37 cellular contexts compared by ENCODE assay signal in genomic region chr10:33841678-33842077, GRCh38.
DNase-seq lines count a peak whose midpoint lies in the region; FAIRE-seq and TF ChIP-seq lines count a peak whose summit lies in the region.
"Had no signal": no experiment of that assay in that cellular context is flagged by ENCODE, and none has a peak within 500 bp of the region (broad histone marks: within the 10 kb centered on the region; RNA-seq: fewer than 3 reads in every experiment).

No MANE protein-coding gene starts in this region.

- no peak overlapping the region for H3K4me3 Mint-ChIP-seq in osteocyte (ENCODE audit: unreplicated experiment)
- H3K4me3 Mint-ChIP-seq: B cell; CD14-positive monocyte; CD4-positive, alpha-beta memory T cell; CD4-positive, alpha-beta T cell; CD4-positive, CD25-positive, alpha-beta regulatory T cell; CD8-positive, alpha-beta memory T cell; CD8-positive, alpha-beta T cell had no signal

- POLR2A ChIA-PET in HEK293 (lab: Yijun Ruan, JAX), result no interaction called here

- H3K27me3 Mint-ChIP-seq in osteocyte (ENCODE audit: unreplicated experiment), result peaks cover 21% of the 10 kb centered on the region
- H3K27me3 Mint-ChIP-seq: B cell; CD4-positive, CD25-positive, alpha-beta regulatory T cell had no signal

- H3K36me3 ChIP-seq in HEK293 (ENCODE audit: control insufficient read depth in 2 of 2, insufficient read depth in 1 of 2, low read length in 2 of 2), result no peaks in the 10 kb centered on the region
- H3K36me3 ChIP-seq: BE2C; BLaER1; BLaER1 treated with 17β-estradiol and CSF1 and Interleukin-3, amounts not matched to agents 10 nM and 100 nM had no signal

- H3K27ac Mint-ChIP-seq in osteocyte (ENCODE audit: unreplicated experiment), result no peak overlapping the region
- H3K27ac Mint-ChIP-seq: B cell; CD14-positive monocyte; CD4-positive, alpha-beta memory T cell; CD4-positive, alpha-beta T cell; CD4-positive, CD25-positive, alpha-beta regulatory T cell; CD8-positive, alpha-beta memory T cell; CD8-positive, alpha-beta T cell had no signal

- H3K36me3 Mint-ChIP-seq in osteocyte (ENCODE audit: unreplicated experiment), result peaks cover 2% of the 10 kb centered on the region
- H3K36me3 Mint-ChIP-seq: CD14-positive monocyte; CD4-positive, alpha-beta memory T cell; CD4-positive, CD25-positive, alpha-beta regulatory T cell; CD8-positive, alpha-beta T cell had no signal

- H3K4me1 Mint-ChIP-seq in osteocyte (ENCODE audit: unreplicated experiment), result no peaks in the 10 kb centered on the region
- H3K4me1 Mint-ChIP-seq: B cell; CD14-positive monocyte; CD4-positive, alpha-beta memory T cell; CD4-positive, CD25-positive, alpha-beta regulatory T cell; CD8-positive, alpha-beta memory T cell had no signal

- H3K4me1 ChIP-seq in HEK293 (ENCODE audit: control insufficient read depth, insufficient read depth, low read length), result no peaks in the 10 kb centered on the region
- H3K4me1 ChIP-seq: A549; BE2C; BLaER1; BLaER1 treated with 17β-estradiol and CSF1 and Interleukin-3, amounts not matched to agents 10 nM and 100 nM; Caco-2 had no signal

- H3K9me3 Mint-ChIP-seq in osteocyte (ENCODE audit: unreplicated experiment), result peaks cover 15% of the 10 kb centered on the region

- H3K4me3 ChIP-seq in HEK293 (ENCODE audit: low read depth, low read length), result no peak overlapping the region
- H3K4me3 ChIP-seq: A549; BLaER1; BLaER1 treated with 17β-estradiol and CSF1 and Interleukin-3, amounts not matched to agents 10 nM and 100 nM had no signal

- TF ChIP-seq CTCF in HEK293 (tag by site-specific recombination; IDR thresholded peaks at IDR 0.05) (no peak), osteocyte (IDR thresholded peaks at IDR 0.05) (no peak)

- DNase-seq in NCI-H1436 treated with DMSO at 0.1 percent for 48 hours (lab: John Stamatoyannopoulos, UW), result peak; percentile 37
- DNase-seq in NCI-H1436 (lab: John Stamatoyannopoulos, UW), result no peak
- peak; percentile 0 for DNase-seq in NCI-H69 (lab: John Stamatoyannopoulos, UW)
- DNase-seq in medulla oblongata (ENCODE audit: extremely low spot score), result no peak
- DNase-seq in NCI-H510A (lab: John Stamatoyannopoulos, UW), result no peak
- no peak for DNase-seq in osteocyte (ENCODE audit: extremely low spot score, unreplicated experiment)
- DNase-seq: 8988T; ACHN; AML-193; BE2C; C1 segment of cervical spinal cord; Caco-2; Calu3; CD4-positive, alpha-beta memory T cell; CD4-positive, alpha-beta T cell; CD4-positive, CD25-positive, alpha-beta regulatory T cell; CD8-positive, alpha-beta memory T cell; CD8-positive, alpha-beta T cell; COR-L47; DMS 273 treated with DMSO at 0.1 percent for 48 hours; DMS153; DMS53; DMS79; DMS79 treated with DMSO at 0.1 percent for 48 hours; DND-41; EL had no signal

- FAIRE-seq in islet of Langerhans (lab: Jason Lieb, UNC), result peak; percentile 38
- FAIRE-seq: A204.1, A549, D721Med had no signal

- CTCF ChIA-PET in HEK293 (lab: Yijun Ruan, JAX), result no interaction called here

- no peaks in the 10 kb centered on the region for H3K9me3 ChIP-seq in HEK293 (ENCODE audit: control insufficient read depth, insufficient read depth, low read depth, low read length)
- H3K9me3 ChIP-seq: BE2C had no signal

- no peak overlapping the region for H3K27ac ChIP-seq in HEK293 (ENCODE audit: extremely low read depth, low read depth, low read length)
- H3K27ac ChIP-seq: 22Rv1; A549; BLaER1; BLaER1 treated with 17β-estradiol and CSF1 and Interleukin-3, amounts not matched to agents 10 nM and 100 nM; C4-2B had no signal

TF ChIP-seq in HEK293, 187 proteins besides CTCF, POLR2A, EP300 and RAD21:
- TF ChIP-seq YY2 (tag by site-specific recombination; IDR thresholded peaks at IDR 0.05) (no peak), ZNF580 (tag by site-specific recombination; IDR thresholded peaks at IDR 0.05) (no peak), PRDM6 (tag by site-specific recombination; IDR thresholded peaks at IDR 0.05) (peak; percentile 53), ZSCAN23 (tag by site-specific recombination; IDR thresholded peaks at IDR 0.05) (no peak), ZNF324 (tag by site-specific recombination; IDR thresholded peaks at IDR 0.05) (no peak), ZNF558 (tag by site-specific recombination; IDR thresholded peaks at IDR 0.05) (no peak), WT1 (tag by site-specific recombination; IDR thresholded peaks at IDR 0.05) (peak; percentile 66), SP7 (tag by site-specific recombination; IDR thresholded peaks at IDR 0.05) (0 out of 2 replicates have a peak, but pooled peaks have one; percentile 23)
TF ChIP-seq in HEK293: peak in this region for 3.

Comparison
In these comparisons a context has a peak if more than half of its experiments do, and no peak if none do; other contexts are left out.
1. DNase-seq: peak in NCI-H1436 treated with DMSO at 0.1 percent for 48 hours (single experiment) and NCI-H69 (single experiment); none in NCI-H1436 (single experiment), medulla oblongata (single experiment), NCI-H510A (single experiment) and osteocyte (single experiment).